In genomic region chrX:85561216-85561615, GRCh38 we compare ENCODE assay signal across 22 cellular contexts.
"Had no signal": no experiment of that assay in that cellular context is flagged by ENCODE, and none has a peak within 500 bp of the region (broad histone marks: within the 10 kb centered on the region; RNA-seq: fewer than 3 reads in every experiment).

No MANE protein-coding gene starts in this region.

- H3K9me3 Mint-ChIP-seq: activated CD8-positive, alpha-beta T cell treated with anti-CD3 and anti-CD28 coated beads for 36 hours; activated naive CD4-positive, alpha-beta T cell treated with anti-CD3 and anti-CD28 coated beads, Interleukin-2, amount 50 U/mL, for 24 hours; IgD-negative memory B cell; T-cell had no signal

- H3K4me1 ChIP-seq: breast epithelium had no signal

- H3K27me3 Mint-ChIP-seq: activated CD4-positive, alpha-beta T cell treated with anti-CD3 and anti-CD28 coated beads for 36 hours; activated CD8-positive, alpha-beta T cell treated with anti-CD3 and anti-CD28 coated beads for 36 hours; activated naive CD4-positive, alpha-beta T cell treated with anti-CD3 and anti-CD28 coated beads, Interleukin-2, amount 50 U/mL, for 24 hours; IgD-negative memory B cell; T-cell had no signal

- H3K36me3 ChIP-seq: breast epithelium had no signal

- H3K36me3 Mint-ChIP-seq: activated naive CD4-positive, alpha-beta T cell treated with anti-CD3 and anti-CD28 coated beads, Interleukin-2, amount 50 U/mL, for 24 hours; T-cell had no signal

- H3K4me3 Mint-ChIP-seq: activated CD4-positive, alpha-beta T cell treated with anti-CD3 and anti-CD28 coated beads for 36 hours; activated CD8-positive, alpha-beta T cell treated with anti-CD3 and anti-CD28 coated beads for 36 hours; activated naive CD4-positive, alpha-beta T cell treated with anti-CD3 and anti-CD28 coated beads, Interleukin-2, amount 50 U/mL, for 24 hours; IgD-negative memory B cell; T-cell had no signal

- DNase-seq: activated CD4-positive, alpha-beta T cell treated with anti-CD3 and anti-CD28 coated beads for 36 hours; activated CD4-positive, alpha-beta T cell treated with anti-CD3 and anti-CD28 coated beads, Interleukin-2, amount 50 U/mL, for 1 hour; activated CD8-positive, alpha-beta memory T cell treated with anti-CD3 and anti-CD28 coated beads, Interleukin-2, amount 50 U/mL, for 48 hours; activated CD8-positive, alpha-beta T cell treated with anti-CD3 and anti-CD28 coated beads for 36 hours; activated effector memory CD4-positive, alpha-beta T cell treated with Interleukin-2 at 50 U/mL for 16 hours; activated naive CD4-positive, alpha-beta T cell; activated T-cell treated with anti-CD3 and anti-CD28 coated beads, Interleukin-2, amount 50 U/mL, for 1 hour; central memory CD4-positive, alpha-beta T cell; KG1; NCI-H1048; NCI-H146; NCI-H1930; NCI-H345; NCI-H510A; SIG-M5; T-cell; T-helper 2 cell; T1000 had no signal

- ATAC-seq: activated CD4-positive, alpha-beta T cell treated with anti-CD3 and anti-CD28 coated beads for 36 hours; activated CD8-positive, alpha-beta T cell treated with anti-CD3 and anti-CD28 coated beads for 36 hours; T-cell had no signal

- H3K27ac Mint-ChIP-seq: activated CD4-positive, alpha-beta T cell treated with anti-CD3 and anti-CD28 coated beads for 36 hours; activated CD8-positive, alpha-beta T cell treated with anti-CD3 and anti-CD28 coated beads for 36 hours; activated naive CD4-positive, alpha-beta T cell treated with anti-CD3 and anti-CD28 coated beads, Interleukin-2, amount 50 U/mL, for 24 hours; IgD-negative memory B cell; T-cell had no signal

- H3K4me3 ChIP-seq: breast epithelium, SK-N-MC had no signal

- H3K4me1 Mint-ChIP-seq: activated CD4-positive, alpha-beta T cell treated with anti-CD3 and anti-CD28 coated beads for 36 hours; activated naive CD4-positive, alpha-beta T cell treated with anti-CD3 and anti-CD28 coated beads, Interleukin-2, amount 50 U/mL, for 24 hours; IgD-negative memory B cell; T-cell had no signal

- H3K27ac ChIP-seq: breast epithelium, SK-N-MC had no signal
